In the genomic region with DNA sequence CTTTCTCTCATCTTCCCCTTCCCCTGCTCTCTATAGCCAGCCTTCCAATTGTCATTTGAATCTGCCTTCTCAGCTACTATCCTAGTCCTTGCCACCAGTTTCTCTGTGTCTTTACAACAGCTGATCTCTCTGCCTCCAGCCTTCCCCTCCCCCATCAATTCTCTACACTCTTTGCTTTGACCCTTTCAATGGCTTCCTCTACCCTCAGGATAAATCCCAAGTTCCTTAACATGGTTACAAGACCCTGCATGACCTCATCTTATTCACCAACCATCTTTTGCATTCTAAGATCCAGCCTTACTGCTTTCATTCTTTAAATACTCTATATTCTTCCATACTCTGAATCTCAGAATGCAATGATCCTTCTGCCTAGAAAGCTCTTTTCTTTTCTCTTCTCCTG, we compare ENCODE assay signal across 25 cellular contexts.
"Had no signal": no experiment of that assay in that cellular context is flagged by ENCODE, and none has a peak within 500 bp of the region (broad histone marks: within the 10 kb centered on the region; RNA-seq: fewer than 3 reads in every experiment).

No MANE protein-coding gene starts in this region.

- H3K9me3 Mint-ChIP-seq: mesothelial cell of epicardium; naive thymus-derived CD4-positive, alpha-beta T cell; natural killer cell treated with Interleukin-12 subunit alpha and Interleukin-12 subunit beta and Interleukin-15 and Interleukin-18, amount 100 ng/mL, for 72 hours; stimulated activated naive B cell treated with anti-CD40 and anti-IgM and Interleukin-4, amounts not matched to agents 10 μg/mL and 1 μg/mL and 100 μg/mL, for 72 hours; stimulated activated naive CD8-positive, alpha-beta T cell treated with anti-CD3 and anti-CD28 coated beads, Interleukin-15, Interleukin-2, amounts not matched to agents 100 ng/mL and 50 ng/mL, for 24 hours had no signal

- H3K4me3 ChIP-seq: lower lobe of right lung, ovary, right atrium auricular region, skin epidermis, suprapubic skin, thoracic aorta, tibial artery, upper lobe of right lung had no signal

- DNase-seq: hippocampal formation; kidney glomerular epithelial cell; left cardiac atrium; lower lobe of right lung; mammary epithelial cell; mesenchymal stem cell; naive thymus-derived CD4-positive, alpha-beta T cell; ovary; stimulated activated CD4-positive, alpha-beta T cell treated with anti-CD3 and anti-CD28 coated beads, Interleukin-12 subunit alpha, Interleukin-12 subunit beta, amount 100 ng/mL, for 4 hours; stimulated activated CD4-positive, alpha-beta T cell treated with anti-CD3 and anti-CD28 coated beads, Interleukin-15, amount 100 ng/mL, for 24 hours; stimulated activated CD4-positive, alpha-beta T cell treated with anti-CD3 and anti-CD28 coated beads, Interleukin-2, amount 100 ng/mL, for 24 hours; stimulated activated CD4-positive, alpha-beta T cell treated with anti-CD3 and anti-CD28 coated beads, Interleukin-4, amount 100 ng/mL, for 1 hour; stimulated activated naive B cell treated with anti-CD40 and anti-IgM and Interleukin-4, amounts not matched to agents 10 μg/mL and 1 μg/mL and 100 μg/mL, for 72 hours; tibial artery; upper lobe of right lung had no signal

- H3K36me3 ChIP-seq: lower lobe of right lung, ovary, right atrium auricular region, suprapubic skin, thoracic aorta, tibial artery, upper lobe of right lung had no signal

- H3K27me3 Mint-ChIP-seq: naive thymus-derived CD4-positive, alpha-beta T cell; stimulated activated naive B cell treated with anti-CD40 and anti-IgM and Interleukin-4, amounts not matched to agents 10 μg/mL and 1 μg/mL and 100 μg/mL, for 72 hours; stimulated activated naive CD8-positive, alpha-beta T cell treated with anti-CD3 and anti-CD28 coated beads, Interleukin-15, Interleukin-2, amounts not matched to agents 100 ng/mL and 50 ng/mL, for 24 hours had no signal

- H3K9me3 ChIP-seq: lower lobe of right lung, ovary, right atrium auricular region, suprapubic skin, thoracic aorta, tibial artery, upper lobe of right lung had no signal

- H3K4me1 ChIP-seq: right atrium auricular region, tibial artery had no signal

- H3K36me3 Mint-ChIP-seq: mesothelial cell of epicardium; naive thymus-derived CD4-positive, alpha-beta T cell; natural killer cell treated with Interleukin-12 subunit alpha and Interleukin-12 subunit beta and Interleukin-15 and Interleukin-18, amount 100 ng/mL, for 72 hours; stimulated activated naive B cell treated with anti-CD40 and anti-IgM and Interleukin-4, amounts not matched to agents 10 μg/mL and 1 μg/mL and 100 μg/mL, for 72 hours had no signal

- H3K27ac ChIP-seq: lower lobe of right lung, ovary, right atrium auricular region, skin epidermis, suprapubic skin, thoracic aorta, tibial artery, upper lobe of right lung had no signal

- H3K4me3 Mint-ChIP-seq: mesothelial cell of epicardium; naive thymus-derived CD4-positive, alpha-beta T cell; natural killer cell treated with Interleukin-12 subunit alpha and Interleukin-12 subunit beta and Interleukin-15 and Interleukin-18, amount 100 ng/mL, for 72 hours; stimulated activated naive B cell treated with anti-CD40 and anti-IgM and Interleukin-4, amounts not matched to agents 10 μg/mL and 1 μg/mL and 100 μg/mL, for 72 hours; stimulated activated naive CD8-positive, alpha-beta T cell treated with anti-CD3 and anti-CD28 coated beads, Interleukin-15, Interleukin-2, amounts not matched to agents 100 ng/mL and 50 ng/mL, for 24 hours had no signal

- H3K27me3 ChIP-seq: ovary, right atrium auricular region, suprapubic skin, tibial artery, upper lobe of right lung had no signal

- H3K27ac Mint-ChIP-seq: mesothelial cell of epicardium; naive thymus-derived CD4-positive, alpha-beta T cell; natural killer cell treated with Interleukin-12 subunit alpha and Interleukin-12 subunit beta and Interleukin-15 and Interleukin-18, amount 100 ng/mL, for 72 hours; progenitor cell of endocrine pancreas; stimulated activated naive B cell treated with anti-CD40 and anti-IgM and Interleukin-4, amounts not matched to agents 10 μg/mL and 1 μg/mL and 100 μg/mL, for 72 hours; stimulated activated naive CD8-positive, alpha-beta T cell treated with anti-CD3 and anti-CD28 coated beads, Interleukin-15, Interleukin-2, amounts not matched to agents 100 ng/mL and 50 ng/mL, for 24 hours had no signal

- ATAC-seq: left cardiac atrium; left lobe of liver; lower lobe of right lung; naive thymus-derived CD4-positive, alpha-beta T cell; natural killer cell treated with Interleukin-12 subunit alpha and Interleukin-12 subunit beta and Interleukin-15 and Interleukin-18, amount 100 ng/mL, for 72 hours; sciatic nerve; upper lobe of right lung had no signal
